ENCODE assay signal across 19 cellular contexts in the genomic region with DNA sequence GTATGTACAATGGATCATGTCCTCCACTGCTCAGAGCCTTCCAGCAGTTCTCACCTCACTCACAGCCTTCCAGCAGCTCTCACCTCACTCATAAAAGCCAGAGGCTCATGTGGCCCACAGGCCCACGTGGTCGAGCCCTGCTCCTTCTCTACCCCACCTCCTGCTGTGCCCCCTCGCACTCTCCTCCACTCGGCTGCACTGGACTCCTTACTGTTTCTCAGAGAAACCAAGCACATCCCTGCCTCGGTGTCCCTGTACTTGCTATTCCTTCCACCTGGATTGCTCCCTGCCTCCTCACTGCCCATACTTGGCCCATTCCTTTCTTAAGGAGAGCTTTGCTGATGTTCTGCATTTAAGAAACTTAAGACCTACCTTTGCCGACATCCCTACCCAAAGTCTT.
DNase-seq lines count a peak whose midpoint lies in the region; ATAC-seq and TF ChIP-seq lines count a peak whose summit lies in the region.
"Had no signal": no experiment of that assay in that cellular context is flagged by ENCODE, and none has a peak within 500 bp of the region (broad histone marks: within the 10 kb centered on the region; RNA-seq: fewer than 3 reads in every experiment).

No MANE protein-coding gene starts in this region.

- BruUV-seq in MCF 10A (replicated peaks; lab: Mats Ljungman, UMichigan) (no TSS peak), mammary epithelial cell (replicated peaks; lab: Mats Ljungman, UMichigan) (no TSS peak)

- no peaks in the 10 kb centered on the region for H3K79me2 ChIP-seq in mammary epithelial cell (ENCODE audit: insufficient read depth, low read length)

- no peak overlapping the region for H3K23ac ChIP-seq in mesenchymal stem cell (ENCODE audit: low read length in 2 of 2)
- H3K23ac ChIP-seq in neuronal stem cell (ENCODE audit: low read depth, low read length, poor library complexity), result no peak overlapping the region

- CTCF ChIA-PET in MCF 10A (lab: Yijun Ruan, JAX) (interaction anchor here (0.7 kb wide), 1 partner anchor 216 kb away, joined by 4 read pairs; no protein-coding TSS in a partner anchor), mammary epithelial cell (lab: Charles Lee; ENCODE audit: low non-redundant PET) (no interaction called here)

- H3K27me3 Mint-ChIP-seq in MCF 10A (ENCODE audit: insufficient read depth, unreplicated experiment), result no peaks in the 10 kb centered on the region
- H3K27me3 Mint-ChIP-seq: CD4-positive, CD25-positive, alpha-beta regulatory T cell had no signal

- peaks cover 32% of the 10 kb centered on the region for H3K4me1 Mint-ChIP-seq in MCF 10A (ENCODE audit: insufficient read depth, unreplicated experiment)

- dilution Hi-C loops in mammary epithelial cell (cut with HindIII; ENCODE audit: low sequenced_read_pairs), result no loop called here

- peaks cover 2% of the 10 kb centered on the region for H3K9me3 Mint-ChIP-seq in MCF 10A (ENCODE audit: unreplicated experiment)
- H3K9me3 Mint-ChIP-seq: CD4-positive, CD25-positive, alpha-beta regulatory T cell had no signal

- ATAC-seq in upper lobe of right lung, result no peak

- H3K4me3 ChIP-seq in mammary epithelial cell (replicated peaks in 1 of 3; ENCODE audit: insufficient read depth in 1 of 3, low read depth in 2 of 3, low read length in 3 of 3) (no peak overlapping the region), mesenchymal stem cell (ENCODE audit: insufficient read depth in 1 of 2, low read depth in 1 of 2, low read length in 2 of 2) (no peak overlapping the region), neuronal stem cell (ENCODE audit: low read length in 2 of 2) (no peak overlapping the region), adrenal gland (no peak overlapping the region), upper lobe of right lung (no peak overlapping the region)
- H3K4me3 ChIP-seq: BLaER1 had no signal

- peak overlapping the region; percentile 39 for H2BK15ac ChIP-seq in mesenchymal stem cell (ENCODE audit: low read depth, poor library complexity, severe bottlenecking)
- H2BK15ac ChIP-seq in neuronal stem cell (ENCODE audit: low read length), result peak overlapping the region; percentile 71

- H3K4me3 Mint-ChIP-seq in MCF 10A (ENCODE audit: unreplicated experiment), result no peak overlapping the region
- H3K4me3 Mint-ChIP-seq: CD4-positive, CD25-positive, alpha-beta regulatory T cell had no signal

- H2BK5ac ChIP-seq in mesenchymal stem cell (ENCODE audit: low read depth, low read length, poor library complexity, severe bottlenecking), result no peak overlapping the region
- no peak overlapping the region for H2BK5ac ChIP-seq in neuronal stem cell (ENCODE audit: low read length)

- peak overlapping the region; percentile 9 for H4K91ac ChIP-seq in mesenchymal stem cell (ENCODE audit: low read length)
- H4K91ac ChIP-seq in neuronal stem cell (ENCODE audit: low read depth, low read length, poor library complexity), result no peak overlapping the region

- H3K27me3 ChIP-seq in mammary epithelial cell (ENCODE audit: insufficient read depth, low read length), result no peaks in the 10 kb centered on the region
- H3K27me3 ChIP-seq in mesenchymal stem cell (ENCODE audit: control insufficient read depth in 1 of 2, insufficient read depth in 1 of 2, low read length in 2 of 2), result no peaks in the 10 kb centered on the region
- no peaks in the 10 kb centered on the region for H3K27me3 ChIP-seq in neuronal stem cell (ENCODE audit: control insufficient read depth in 3 of 3, insufficient read depth in 3 of 3, low read depth in 1 of 3, low read length in 3 of 3)
- H3K27me3 ChIP-seq in adrenal gland, result no peaks in the 10 kb centered on the region
- H3K27me3 ChIP-seq in upper lobe of right lung, result no peaks in the 10 kb centered on the region
- H3K27me3 ChIP-seq: BLaER1 had no signal

- TF ChIP-seq CTCF in MCF 10A (IDR thresholded peaks at IDR 0.05; ENCODE audit: unreplicated experiment) (no peak), mammary epithelial cell (conservative IDR thresholded peaks at IDR 0.05 in 1 of 2, IDR thresholded peaks at IDR 0.05 in 1 of 2; ENCODE audit: extremely low read depth in 1 of 2, insufficient read depth in 1 of 2, low read depth in 1 of 2, low read length in 2 of 2) (no peak), adrenal gland (IDR thresholded peaks at IDR 0.05) (no peak), upper lobe of right lung (IDR thresholded peaks at IDR 0.05) (no peak)

- H2BK12ac ChIP-seq in mesenchymal stem cell (ENCODE audit: low read length in 2 of 2) (peak overlapping the region; percentile 37 to 51), neuronal stem cell (ENCODE audit: low read length) (peak overlapping the region; percentile 11)

- DNase-seq in MCF 10A (ENCODE audit: unreplicated experiment) (no peak), mammary epithelial cell (no peak), mesenchymal stem cell (no peak), neuronal stem cell (ENCODE audit: low spot score) (no peak), adrenal gland (no peak), upper lobe of right lung (no peak), substantia nigra (lab: John Stamatoyannopoulos, UW) (no peak), LoVo (ENCODE audit: low spot score) (no peak)
- DNase-seq: CD4-positive, CD25-positive, alpha-beta regulatory T cell; H7; KBM-7; NCI-H1092; NCI-H1436; NCI-H187; NCI-H2107; NCI-H524 treated with DMSO at 0.1 percent for 48 hours; NCI-H774; SK-N-SH had no signal

- H3K9ac ChIP-seq in mammary epithelial cell (ENCODE audit: insufficient read depth, low read length) (no peak overlapping the region), mesenchymal stem cell (ENCODE audit: low read length) (no peak overlapping the region), neuronal stem cell (ENCODE audit: low read depth, low read length, poor library complexity) (no peak overlapping the region)
- H3K9ac ChIP-seq: BLaER1, SK-N-SH had no signal

- H3K36me3 ChIP-seq in mammary epithelial cell (ENCODE audit: insufficient read depth, low read length) (no peaks in the 10 kb centered on the region), mesenchymal stem cell (ENCODE audit: control insufficient read depth in 1 of 2, insufficient read depth in 2 of 2, low read depth in 1 of 2, low read length in 2 of 2) (no peaks in the 10 kb centered on the region), neuronal stem cell (replicated peaks in 1 of 2; ENCODE audit: control insufficient read depth in 2 of 2, insufficient read depth in 2 of 2, low read length in 2 of 2) (no peaks in the 10 kb centered on the region), adrenal gland (replicated peaks in 1 of 2) (no peaks in the 10 kb centered on the region), upper lobe of right lung (no peaks in the 10 kb centered on the region)
- H3K36me3 ChIP-seq: BLaER1 had no signal

- 99% methylated on average over 6 of the region's 6 CpGs for WGBS in mammary epithelial cell (ENCODE audit: low coverage, missing lambda C conversion rate)
- 94% methylated on average over 6 of the region's 6 CpGs for WGBS in mesenchymal stem cell
- WGBS in neuronal stem cell (ENCODE audit: extremely low coverage in 2 of 2, insufficient read length in 2 of 2, insufficient replicate concordance in 1 of 2), 2 donors, result no CpG with 5 or more reads among the region's 6 CpGs
- 90 to 97% (median 94%) methylated on average over 6 of the region's 6 CpGs for WGBS in adrenal gland, 4 donors

- H3K4me1 ChIP-seq in mammary epithelial cell (ENCODE audit: insufficient read depth, low read length), result peaks cover 32% of the 10 kb centered on the region
- peaks cover 18% of the 10 kb centered on the region for H3K4me1 ChIP-seq in mesenchymal stem cell (ENCODE audit: control insufficient read depth, insufficient read depth, low read depth, low read length)
- peaks cover 30 to 36% of the 10 kb centered on the region in 2 donors for H3K4me1 ChIP-seq in neuronal stem cell (ENCODE audit: control insufficient read depth in 2 of 2, insufficient read depth in 1 of 2, low read depth in 1 of 2, low read length in 2 of 2)
- H3K4me1 ChIP-seq in adrenal gland (replicated peaks in 1 of 2), result peaks cover 4 to 27% of the 10 kb centered on the region in 2 donors
- H3K4me1 ChIP-seq in upper lobe of right lung, result peaks cover 39% of the 10 kb centered on the region

- H3K27ac Mint-ChIP-seq in MCF 10A (ENCODE audit: low read depth, unreplicated experiment), result peak overlapping the region; percentile 39

- POLR2A ChIA-PET in MCF 10A (lab: Yijun Ruan, JAX), result interaction anchor here (0.6 to 1.1 kb wide), 4 partner anchors 8 to 324 kb away, joined by 3 to 6 read pairs (median 4); no protein-coding TSS in a partner anchor

- H3K4ac ChIP-seq in mesenchymal stem cell (ENCODE audit: low read depth in 1 of 2, low read length in 2 of 2), result peak overlapping the region; percentile 3 to 9
- no peak overlapping the region for H3K4ac ChIP-seq in neuronal stem cell (ENCODE audit: low read length)

- no peaks in the 10 kb centered on the region for H3K9me3 ChIP-seq in mammary epithelial cell (replicated peaks; ENCODE audit: insufficient read depth, low read length)
- peaks cover 9% of the 10 kb centered on the region for H3K9me3 ChIP-seq in mesenchymal stem cell (ENCODE audit: control insufficient read depth, low read length)
- peaks cover 9 to 12% of the 10 kb centered on the region in 2 donors for H3K9me3 ChIP-seq in neuronal stem cell (replicated peaks in 1 of 2; ENCODE audit: control insufficient read depth in 2 of 2, insufficient read depth in 1 of 2, low read depth in 1 of 2, low read length in 2 of 2)
- H3K9me3 ChIP-seq in adrenal gland (replicated peaks in 1 of 3), result no peaks in the 10 kb centered on the region
- H3K9me3 ChIP-seq in upper lobe of right lung, result no peaks in the 10 kb centered on the region
- H3K9me3 ChIP-seq: SK-N-SH had no signal

- in situ Hi-C loops in mammary epithelial cell (cut with MboI; ENCODE audit: low sequenced_read_pairs in 2 of 2), result no loop called here

- H3K18ac ChIP-seq in mesenchymal stem cell (ENCODE audit: low read depth in 1 of 2, low read length in 2 of 2) (no peak overlapping the region), neuronal stem cell (ENCODE audit: low read length) (peak overlapping the region; percentile 53)

- TF ChIP-seq POLR2A in adrenal gland (IDR thresholded peaks at IDR 0.05), result no peak

- H4K20me1 ChIP-seq in mammary epithelial cell (ENCODE audit: insufficient read depth, low read length), result no peaks in the 10 kb centered on the region
- H4K20me1 ChIP-seq: BLaER1 had no signal

- H2AFZ ChIP-seq in mammary epithelial cell (ENCODE audit: low read depth, low read length) (no peak overlapping the region), mesenchymal stem cell (ENCODE audit: low read depth, low read length) (no peak overlapping the region), neuronal stem cell (ENCODE audit: low read length) (no peak overlapping the region)

- H3K27ac ChIP-seq in mammary epithelial cell (ENCODE audit: insufficient read depth, low read depth, low read length) (no peak overlapping the region), mesenchymal stem cell (ENCODE audit: low read length, poor library complexity, severe bottlenecking) (no peak overlapping the region), neuronal stem cell (replicated peaks; ENCODE audit: low read length) (no peak overlapping the region), adrenal gland (no peak overlapping the region), upper lobe of right lung (no peak overlapping the region), substantia nigra (ENCODE audit: low read depth, low read length, poor library complexity, severe bottlenecking) (no peak overlapping the region)
- H3K27ac ChIP-seq: BLaER1 had no signal

- H4K8ac ChIP-seq in mesenchymal stem cell (ENCODE audit: low read length) (no peak overlapping the region), neuronal stem cell (ENCODE audit: low read depth, low read length) (no peak overlapping the region)

- intact Hi-C loops in MCF 10A (cut with micrococcal nuclease), result no loop called here
- intact Hi-C loops in mammary epithelial cell (cut with micrococcal nuclease), result no loop called here
- intact Hi-C loops in adrenal gland (cut with DNase I), result no loop called here
- intact Hi-C loops in upper lobe of right lung (cut with DNase I), result no loop called here

- H3K36me3 Mint-ChIP-seq in MCF 10A (ENCODE audit: insufficient read depth, unreplicated experiment), result peaks cover 4% of the 10 kb centered on the region
- H3K36me3 Mint-ChIP-seq: CD4-positive, CD25-positive, alpha-beta regulatory T cell had no signal

- H3K4me2 ChIP-seq in mammary epithelial cell (ENCODE audit: insufficient read depth, low read depth, low read length) (no peak overlapping the region), mesenchymal stem cell (ENCODE audit: low read length, poor library complexity, severe bottlenecking) (no peak overlapping the region), neuronal stem cell (ENCODE audit: insufficient read depth, low read length, poor library complexity, severe bottlenecking) (no peak overlapping the region)
- H3K4me2 ChIP-seq: BLaER1, SK-N-SH had no signal

- H2BK120ac ChIP-seq in mesenchymal stem cell (ENCODE audit: low read depth, low read length), result peak overlapping the region; percentile 22
- peak overlapping the region; percentile 13 for H2BK120ac ChIP-seq in neuronal stem cell (ENCODE audit: low read depth, low read length)

- H3K79me1 ChIP-seq in mesenchymal stem cell (replicated peaks; ENCODE audit: low read length, poor library complexity, severe bottlenecking) (no peaks in the 10 kb centered on the region), neuronal stem cell (ENCODE audit: low read depth, low read length) (no peaks in the 10 kb centered on the region)

- H3K14ac ChIP-seq in mesenchymal stem cell (ENCODE audit: low read length in 2 of 2), result no peak overlapping the region
- no peak overlapping the region for H3K14ac ChIP-seq in neuronal stem cell (ENCODE audit: low read length)

- no peak overlapping the region for H2AK5ac ChIP-seq in mesenchymal stem cell (ENCODE audit: low read length, severe bottlenecking)
- H2AK5ac ChIP-seq in neuronal stem cell (ENCODE audit: low read depth, low read length), result peak overlapping the region; percentile 15
